8 cellular contexts compared by ENCODE assay signal in genomic region chr1:169106921-169107672, GRCh38. TPM values are rescaled to one million over a fixed set of nuclear protein-coding genes. Genes with fewer than 3 reads are reported as not detected.
DNase-seq lines count a peak whose midpoint lies in the region; ATAC-seq and TF ChIP-seq lines count a peak whose summit lies in the region.

No MANE protein-coding gene starts in this region.

- peak in 1 of 2 experiments; percentile 34 for DNase-seq in Caco-2
- peak; percentile 14 for DNase-seq in SK-MEL-5 (ENCODE audit: low read depth, low spot score)
- DNase-seq in NCI-H187 treated with DMSO at 0.1 percent for 48 hours (lab: John Stamatoyannopoulos, UW) = no peak

- H3K4me3 ChIP-seq in Caco-2 (ENCODE audit: low read depth, low read length) = peak overlapping the region; percentile 99
- H3K4me3 ChIP-seq in endocrine pancreas (ENCODE audit: control insufficient read depth, insufficient read depth, low read length) = peak overlapping the region; percentile 94
- H3K4me3 ChIP-seq in muscle layer of duodenum (ENCODE audit: low read depth in 1 of 2, low read length in 2 of 2) = peak overlapping the region; percentile 80 to 81

- H3K36me3 ChIP-seq in Caco-2 (ENCODE audit: control insufficient read depth, insufficient read depth, low read length) (no peaks in the 10 kb centered on the region), endocrine pancreas (ENCODE audit: control insufficient read depth, insufficient read depth, low read length) (no peaks in the 10 kb centered on the region), muscle layer of duodenum (ENCODE audit: control insufficient read depth in 1 of 2, insufficient read depth in 2 of 2, low read length in 2 of 2) (peaks cover 0 to 8% of the 10 kb centered on the region in 2 donors)

- in situ Hi-C loops in SK-MEL-5 (cut with HindIII; ENCODE audit: low pct_unique_long_range_greater_than_20kb, low sequenced_read_pairs) = no loop called here

- H3K9ac ChIP-seq in endocrine pancreas (ENCODE audit: control insufficient read depth, insufficient read depth, low read length) = peak overlapping the region; percentile 52

- BruUV-seq in Caco-2 (replicated peaks; lab: Mats Ljungman, UMichigan) = TSS peak; percentile 32

- H3K27ac Mint-ChIP-seq in Caco-2 (ENCODE audit: unreplicated experiment) = peak overlapping the region; percentile 97

- peak overlapping the region; percentile 99 for H3K4me3 Mint-ChIP-seq in Caco-2 (ENCODE audit: unreplicated experiment)

- H3K9me3 ChIP-seq in Caco-2 (no peaks in the 10 kb centered on the region), endocrine pancreas (ENCODE audit: control insufficient read depth, low read length) (no peaks in the 10 kb centered on the region), muscle layer of duodenum (ENCODE audit: control insufficient read depth in 1 of 2, low read length in 2 of 2) (no peaks in the 10 kb centered on the region)

- no peaks in the 10 kb centered on the region for H3K27me3 Mint-ChIP-seq in Caco-2 (ENCODE audit: insufficient read depth, unreplicated experiment)

- TF ChIP-seq CTCF in Caco-2 (IDR thresholded peaks at IDR 0.05; ENCODE audit: insufficient read depth in 1 of 2, low read depth in 1 of 2, low read length in 1 of 2, severe bottlenecking in 1 of 2, unreplicated experiment in 1 of 2) = no peak

- intact Hi-C loops in Caco-2 (cut with micrococcal nuclease; ENCODE audit: unreplicated experiment) = loop anchor here (1.0 to 10.0 kb wide), 3 partner anchors 200 to 472 kb away; no protein-coding TSS in a partner anchor

- H3K27ac ChIP-seq in muscle layer of duodenum (ENCODE audit: low read length) = peak overlapping the region; percentile 94

- H3K27me3 ChIP-seq in Caco-2 (replicated peaks; ENCODE audit: control insufficient read depth, insufficient read depth, low read length) = no peaks in the 10 kb centered on the region
- no peaks in the 10 kb centered on the region for H3K27me3 ChIP-seq in endocrine pancreas (ENCODE audit: control insufficient read depth, insufficient read depth, low read length)
- H3K27me3 ChIP-seq in muscle layer of duodenum (ENCODE audit: low read depth, low read length) = no peaks in the 10 kb centered on the region

- ATAC-seq in HG02642 (IDR thresholded peaks at IDR 0.05; ENCODE audit: poor library complexity, unreplicated experiment) (peak; percentile 3), GM19463 (IDR thresholded peaks at IDR 0.05; ENCODE audit: unreplicated experiment) (no peak), GM18868 (IDR thresholded peaks at IDR 0.05; ENCODE audit: unreplicated experiment) (no peak)

- H3K4me1 ChIP-seq in Caco-2 (peaks cover 56% of the 10 kb centered on the region), endocrine pancreas (ENCODE audit: control insufficient read depth, insufficient read depth, low read length) (peaks cover 14% of the 10 kb centered on the region), muscle layer of duodenum (ENCODE audit: control insufficient read depth in 1 of 2, insufficient read depth in 2 of 2, low read length in 2 of 2) (peaks cover 0 to 38% of the 10 kb centered on the region in 2 donors)

- peaks cover 63% of the 10 kb centered on the region for H3K36me3 Mint-ChIP-seq in Caco-2 (ENCODE audit: insufficient read depth, unreplicated experiment)

- CTCF ChIA-PET in Caco-2 (lab: Charles Lee) = interaction anchor here (0.9 kb wide), 1 partner anchor 504 kb away, joined by 3 read pairs; no protein-coding TSS in a partner anchor

- H3K4me1 Mint-ChIP-seq in Caco-2 (ENCODE audit: low read depth, unreplicated experiment) = peaks cover 29% of the 10 kb centered on the region

- POLR2A ChIA-PET in Caco-2 (lab: Charles Lee) = no interaction called here

- no peaks in the 10 kb centered on the region for H3K9me3 Mint-ChIP-seq in Caco-2 (ENCODE audit: unreplicated experiment)

RNA-seq across cellular contexts. Expression of gene ATP1B1, which starts 0.6 kb away (rescaled TPM):
- total RNA-seq in Caco-2 (2022) = 320 and 326 TPM in 2 replicates
- 2.6 and 4.1 TPM in 2 replicates for total RNA-seq in SK-MEL-5 (2014; rRNA removed; shearing (Covaris generic))
- 8.4 and 9.4 TPM in 2 replicates for polyA plus RNA-seq in SK-MEL-5 (2015; cell fraction: cytosol; rRNA removed)
- 1.9 and 2.2 TPM in 2 replicates for polyA plus RNA-seq in SK-MEL-5 (2015; cell fraction: nucleus; rRNA removed)

Comparison
In these comparisons a context has a peak if more than half of its experiments do, and no peak if none do; other contexts are left out.
1. RNA of gene ATP1B1, which starts 0.6 kb away (total RNA-seq): 320 to 326 TPM in Caco-2; 2.6 to 4.1 TPM in SK-MEL-5; every median in the first group is over 10 times any median in the second.
2. Peak in every context shown above with its lines, with median percentiles within 50 percentile points of each other: H3K4me3 ChIP-seq.